ENCODE assay signal across 39 cellular contexts in the genomic region with DNA sequence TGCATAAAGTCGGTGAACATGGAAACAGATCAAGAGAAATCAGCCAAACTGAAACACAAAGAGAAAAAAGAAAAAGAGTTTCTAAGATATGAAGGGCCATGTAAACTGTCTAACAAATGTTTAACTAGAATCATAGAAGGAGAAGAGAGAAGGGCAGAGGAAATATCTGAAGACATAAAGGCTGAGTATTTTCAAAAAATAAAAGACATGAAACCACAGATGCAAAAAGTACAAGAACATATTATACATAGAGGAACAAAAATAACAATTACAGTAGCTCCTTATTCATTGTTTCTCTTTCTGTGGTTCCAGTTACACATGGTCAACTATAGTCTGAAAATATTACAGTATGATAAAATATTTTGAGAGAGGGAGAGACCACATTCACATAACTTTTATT.
"Had no signal": no experiment of that assay in that cellular context is flagged by ENCODE, and none has a peak within 500 bp of the region (broad histone marks: within the 10 kb centered on the region; RNA-seq: fewer than 3 reads in every experiment).

No MANE protein-coding gene starts in this region.

- H3K36me3 Mint-ChIP-seq: activated naive CD4-positive, alpha-beta T cell treated with anti-CD3 and anti-CD28 coated beads, Interleukin-2, amount 10 ng/mL, durations not matched to agents 7 days and 5 days had no signal

- H3K36me3 ChIP-seq: adrenal gland, ascending aorta, brain microvascular endothelial cell, breast epithelium, cardiac muscle cell had no signal

- H3K4me3 ChIP-seq: adrenal gland, ascending aorta, body of pancreas, breast epithelium, cardiac muscle cell had no signal

- H3K27ac Mint-ChIP-seq: activated naive CD4-positive, alpha-beta T cell treated with anti-CD3 and anti-CD28 coated beads for 36 hours; activated naive CD4-positive, alpha-beta T cell treated with anti-CD3 and anti-CD28 coated beads, Interleukin-2, amount 10 ng/mL, durations not matched to agents 7 days and 5 days; activated naive CD4-positive, alpha-beta T cell treated with anti-CD3 and anti-CD28 coated beads, Interleukin-2, amount 50 U/mL, for 24 hours; activated naive CD4-positive, alpha-beta T cell treated with anti-CD3 and anti-CD28 coated beads, Interleukin-2, amount 50 U/mL, for 72 hours; activated naive CD8-positive, alpha-beta T cell; activated naive CD8-positive, alpha-beta T cell treated with anti-CD3 and anti-CD28 coated beads for 36 hours; activated naive CD8-positive, alpha-beta T cell treated with anti-CD3 and anti-CD28 coated beads, Interleukin-2, amount 10 ng/mL, durations not matched to agents 7 days and 5 days; activated naive CD8-positive, alpha-beta T cell treated with anti-CD3 and anti-CD28 coated beads, Interleukin-2, amount 50 U/mL, for 24 hours; activated T-cell treated with anti-CD3 and anti-CD28 coated beads, Interleukin-2, amount 50 U/mL, for 24 hours; activated T-cell treated with anti-CD3 and anti-CD28 coated beads, Interleukin-2, amount 50 U/mL, for 72 hours; activated T-helper 1 cell treated with anti-CD3 and anti-CD28 coated beads, Interleukin-12 subunit alpha, Interleukin-12 subunit beta, Interleukin-2, Interleukin-4 antibody, amounts not matched to agents 30 ng/mL and 10 ng/mL and 1 ng/mL, durations not matched to agents 14 hours and 24 hours and 36 hours; activated T-helper 17 cell treated with anti-CD3 and anti-CD28 coated beads, Interleukin-2, amount 50 U/mL, for 72 hours; activated T-helper 2 cell treated with anti-CD3 and anti-CD28 coated beads, Interferon-gamma antibody, Interleukin-2, Interleukin-4, amounts not matched to agents 10 μg/mL and 5 μg/mL and 100 μg/mL, durations not matched to agents 14 hours and 24 hours and 36 hours; brain had no signal

- H3K9me3 Mint-ChIP-seq: activated T-helper 17 cell treated with anti-CD3 and anti-CD28 coated beads, Interleukin-2, amount 50 U/mL, for 72 hours had no signal

- H3K27me3 ChIP-seq: adrenal gland, ascending aorta, body of pancreas, brain microvascular endothelial cell, breast epithelium, cardiac muscle cell had no signal

- H3K27ac ChIP-seq: adrenal gland, ascending aorta, body of pancreas, brain microvascular endothelial cell, breast epithelium, cardiac muscle cell had no signal

- H3K9me3 ChIP-seq: body of pancreas had no signal

- DNase-seq: activated effector memory CD4-positive, alpha-beta T cell treated with anti-CD3 and anti-CD28 coated beads, Interleukin-2, amount 50 U/mL, for 16 hours; activated effector memory CD4-positive, alpha-beta T cell treated with Interleukin-2 at 50 U/mL for 16 hours; activated gamma-delta T cell; activated gamma-delta T cell treated with Interleukin-2 at 50 U/mL for 16 hours; activated naive CD4-positive, alpha-beta T cell; activated naive CD4-positive, alpha-beta T cell treated with anti-CD3 and anti-CD28 coated beads for 36 hours; activated naive CD4-positive, alpha-beta T cell treated with anti-CD3 and anti-CD28 coated beads, Interleukin-2, amount 10 ng/mL, durations not matched to agents 7 days and 5 days; activated naive CD4-positive, alpha-beta T cell treated with anti-CD3 and anti-CD28 coated beads, Interleukin-2, amount 50 U/mL, for 16 hours; activated naive CD4-positive, alpha-beta T cell treated with Interleukin-2 at 50 U/mL for 16 hours; activated naive CD8-positive, alpha-beta T cell treated with anti-CD3 and anti-CD28 coated beads for 36 hours; activated naive CD8-positive, alpha-beta T cell treated with anti-CD3 and anti-CD28 coated beads, Interleukin-2, amount 10 ng/mL, durations not matched to agents 7 days and 5 days; activated naive CD8-positive, alpha-beta T cell treated with anti-CD3 and anti-CD28 coated beads, Interleukin-2, amount 50 U/mL, for 24 hours; activated T-cell treated with anti-CD3 and anti-CD28 coated beads, Interleukin-2, amount 50 U/mL, for 1 hour; activated T-cell treated with anti-CD3 and anti-CD28 coated beads, Interleukin-2, amount 50 U/mL, for 24 hours; activated T-cell treated with anti-CD3 and anti-CD28 coated beads, Interleukin-2, amount 50 U/mL, for 4 hours; activated T-cell treated with anti-CD3 and anti-CD28 coated beads, Interleukin-2, amount 50 U/mL, for 48 hours; activated T-cell treated with anti-CD3 and anti-CD28 coated beads, Interleukin-2, amount 50 U/mL, for 72 hours; adrenal gland; amniotic stem cell; amygdala; anterior cingulate cortex; aorta; body of pancreas; brain microvascular endothelial cell; caudate nucleus; central memory CD4-positive, alpha-beta T cell; cerebellar nuclear complex had no signal

- H3K27me3 Mint-ChIP-seq: activated naive CD4-positive, alpha-beta T cell treated with anti-CD3 and anti-CD28 coated beads, Interleukin-2, amount 10 ng/mL, durations not matched to agents 7 days and 5 days; activated naive CD8-positive, alpha-beta T cell; activated naive CD8-positive, alpha-beta T cell treated with anti-CD3 and anti-CD28 coated beads for 36 hours; activated naive CD8-positive, alpha-beta T cell treated with anti-CD3 and anti-CD28 coated beads, Interleukin-2, amount 10 ng/mL, durations not matched to agents 7 days and 5 days; activated naive CD8-positive, alpha-beta T cell treated with anti-CD3 and anti-CD28 coated beads, Interleukin-2, amount 50 U/mL, for 24 hours; activated T-cell treated with anti-CD3 and anti-CD28 coated beads, Interleukin-2, amount 50 U/mL, for 24 hours; activated T-helper 17 cell treated with anti-CD3 and anti-CD28 coated beads, Interleukin-2, amount 50 U/mL, for 72 hours; brain; central memory CD8-positive, alpha-beta T cell had no signal

- H3K4me3 Mint-ChIP-seq: activated naive CD4-positive, alpha-beta T cell treated with anti-CD3 and anti-CD28 coated beads for 36 hours; activated naive CD4-positive, alpha-beta T cell treated with anti-CD3 and anti-CD28 coated beads, Interleukin-2, amount 10 ng/mL, durations not matched to agents 7 days and 5 days; activated naive CD4-positive, alpha-beta T cell treated with anti-CD3 and anti-CD28 coated beads, Interleukin-2, amount 50 U/mL, for 24 hours; activated naive CD8-positive, alpha-beta T cell; activated naive CD8-positive, alpha-beta T cell treated with anti-CD3 and anti-CD28 coated beads for 36 hours; activated naive CD8-positive, alpha-beta T cell treated with anti-CD3 and anti-CD28 coated beads, Interleukin-2, amount 10 ng/mL, durations not matched to agents 7 days and 5 days; activated naive CD8-positive, alpha-beta T cell treated with anti-CD3 and anti-CD28 coated beads, Interleukin-2, amount 50 U/mL, for 24 hours; activated T-cell treated with anti-CD3 and anti-CD28 coated beads, Interleukin-2, amount 50 U/mL, for 24 hours; activated T-cell treated with anti-CD3 and anti-CD28 coated beads, Interleukin-2, amount 50 U/mL, for 4 hours; activated T-cell treated with anti-CD3 and anti-CD28 coated beads, Interleukin-2, amount 50 U/mL, for 72 hours; activated T-helper 1 cell treated with anti-CD3 and anti-CD28 coated beads, Interleukin-12 subunit alpha, Interleukin-12 subunit beta, Interleukin-2, Interleukin-4 antibody, amounts not matched to agents 30 ng/mL and 10 ng/mL and 1 ng/mL, durations not matched to agents 14 hours and 24 hours and 36 hours; activated T-helper 17 cell treated with anti-CD3 and anti-CD28 coated beads, Interleukin-2, amount 50 U/mL, for 72 hours; brain; central memory CD8-positive, alpha-beta T cell had no signal

- ATAC-seq: activated naive CD4-positive, alpha-beta T cell treated with anti-CD3 and anti-CD28 coated beads, Interleukin-2, amount 50 U/mL, for 72 hours; activated naive CD8-positive, alpha-beta T cell treated with anti-CD3 and anti-CD28 coated beads, Interleukin-2, amount 50 U/mL, for 24 hours; activated T-cell treated with anti-CD3 and anti-CD28 coated beads, Interleukin-2, amount 50 U/mL, for 4 hours; activated T-cell treated with anti-CD3 and anti-CD28 coated beads, Interleukin-2, amount 50 U/mL, for 72 hours; activated T-helper 17 cell treated with anti-CD3 and anti-CD28 coated beads, Interleukin-2, amount 50 U/mL, for 72 hours; body of pancreas had no signal

- H3K4me1 ChIP-seq: adrenal gland, ascending aorta, body of pancreas, breast epithelium had no signal

- FAIRE-seq: bronchial epithelial cell had no signal

- H3K4me1 Mint-ChIP-seq: activated naive CD4-positive, alpha-beta T cell treated with anti-CD3 and anti-CD28 coated beads, Interleukin-2, amount 10 ng/mL, durations not matched to agents 7 days and 5 days; activated naive CD4-positive, alpha-beta T cell treated with anti-CD3 and anti-CD28 coated beads, Interleukin-2, amount 50 U/mL, for 24 hours; activated naive CD8-positive, alpha-beta T cell treated with anti-CD3 and anti-CD28 coated beads for 36 hours; activated naive CD8-positive, alpha-beta T cell treated with anti-CD3 and anti-CD28 coated beads, Interleukin-2, amount 10 ng/mL, durations not matched to agents 7 days and 5 days; activated naive CD8-positive, alpha-beta T cell treated with anti-CD3 and anti-CD28 coated beads, Interleukin-2, amount 50 U/mL, for 24 hours; activated T-helper 17 cell treated with anti-CD3 and anti-CD28 coated beads, Interleukin-2, amount 50 U/mL, for 72 hours; brain; central memory CD8-positive, alpha-beta T cell had no signal
